ENCODE assay signal across 2 cellular contexts in the genomic region with DNA sequence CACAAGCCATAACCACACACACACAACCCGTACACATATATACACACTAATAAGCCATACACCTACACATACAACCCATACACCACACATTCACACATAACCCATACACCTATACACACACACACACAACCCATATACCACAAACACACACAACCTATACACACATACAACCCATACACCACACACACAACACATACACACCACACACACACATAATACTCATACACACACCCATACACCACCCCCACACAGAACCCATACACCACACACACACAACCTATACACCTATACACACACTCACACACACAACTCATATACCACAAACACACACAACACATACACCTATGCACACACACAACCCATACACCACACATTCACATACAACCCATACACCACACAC.
TF ChIP-seq lines count a peak whose summit lies in the region.

No MANE protein-coding gene starts in this region.

TF ChIP-seq in HEK293, 187 proteins besides CTCF, POLR2A, EP300 and RAD21 (continues in another document):
- TF ChIP-seq ZBTB49 (tag by site-specific recombination; IDR thresholded peaks at IDR 0.05; ENCODE audit: low read depth) (no peak), FEZF1 (tag by site-specific recombination; IDR thresholded peaks at IDR 0.05) (no peak), ZNF274 (IDR thresholded peaks at IDR 0.05; ENCODE audit: low read length) (no peak), ZNF274 (tag by site-specific recombination; IDR thresholded peaks at IDR 0.05; ENCODE audit: borderline replicate concordance) (0 out of 2 replicates have a peak, but pooled peaks have one; percentile 7), ZNF132 (tag by site-specific recombination; IDR thresholded peaks at IDR 0.05; ENCODE audit: borderline replicate concordance) (no peak), ZNF645 (tag by site-specific recombination; IDR thresholded peaks at IDR 0.05) (no peak), ZNF654 (tag by site-specific recombination; IDR thresholded peaks at IDR 0.05; ENCODE audit: low read depth) (no peak), ZNF623 (tag by site-specific recombination; IDR thresholded peaks at IDR 0.05) (no peak), ZNF629 (tag by site-specific recombination; IDR thresholded peaks at IDR 0.05) (no peak), ZNF138 (tag by site-specific recombination; IDR thresholded peaks at IDR 0.05; ENCODE audit: borderline replicate concordance) (no peak), KLF17 (tag by site-specific recombination; IDR thresholded peaks at IDR 0.05) (no peak), ZNF211 (tag by site-specific recombination; IDR thresholded peaks at IDR 0.05; ENCODE audit: low read depth) (peak; percentile 68), ZNF473 (tag by site-specific recombination; IDR thresholded peaks at IDR 0.05) (no peak), MZF1 (tag by site-specific recombination; IDR thresholded peaks at IDR 0.05; ENCODE audit: borderline replicate concordance) (no peak), ZNF19 (tag by site-specific recombination; IDR thresholded peaks at IDR 0.05; ENCODE audit: low read depth) (no peak), ZNF785 (tag by site-specific recombination; IDR thresholded peaks at IDR 0.05) (peak; percentile 41; the same call in 1 of the 2 replicates), WT1 (tag by site-specific recombination; IDR thresholded peaks at IDR 0.05) (no peak), ZNF391 (tag by site-specific recombination; IDR thresholded peaks at IDR 0.05; ENCODE audit: borderline replicate concordance, low read depth) (no peak), KLF7 (tag by site-specific recombination; IDR thresholded peaks at IDR 0.05; ENCODE audit: borderline replicate concordance) (no peak)
- TF ChIP-seq, protein P1, sequence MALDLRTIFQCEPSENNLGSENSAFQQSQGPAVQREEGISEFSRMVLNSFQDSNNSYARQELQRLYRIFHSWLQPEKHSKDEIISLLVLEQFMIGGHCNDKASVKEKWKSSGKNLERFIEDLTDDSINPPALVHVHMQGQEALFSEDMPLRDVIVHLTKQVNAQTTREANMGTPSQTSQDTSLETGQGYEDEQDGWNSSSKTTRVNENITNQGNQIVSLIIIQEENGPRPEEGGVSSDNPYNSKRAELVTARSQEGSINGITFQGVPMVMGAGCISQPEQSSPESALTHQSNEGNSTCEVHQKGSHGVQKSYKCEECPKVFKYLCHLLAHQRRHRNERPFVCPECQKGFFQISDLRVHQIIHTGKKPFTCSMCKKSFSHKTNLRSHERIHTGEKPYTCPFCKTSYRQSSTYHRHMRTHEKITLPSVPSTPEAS (tag by site-specific recombination; IDR thresholded peaks at IDR 0.05): no peak
- TF ChIP-seq, protein P2, sequence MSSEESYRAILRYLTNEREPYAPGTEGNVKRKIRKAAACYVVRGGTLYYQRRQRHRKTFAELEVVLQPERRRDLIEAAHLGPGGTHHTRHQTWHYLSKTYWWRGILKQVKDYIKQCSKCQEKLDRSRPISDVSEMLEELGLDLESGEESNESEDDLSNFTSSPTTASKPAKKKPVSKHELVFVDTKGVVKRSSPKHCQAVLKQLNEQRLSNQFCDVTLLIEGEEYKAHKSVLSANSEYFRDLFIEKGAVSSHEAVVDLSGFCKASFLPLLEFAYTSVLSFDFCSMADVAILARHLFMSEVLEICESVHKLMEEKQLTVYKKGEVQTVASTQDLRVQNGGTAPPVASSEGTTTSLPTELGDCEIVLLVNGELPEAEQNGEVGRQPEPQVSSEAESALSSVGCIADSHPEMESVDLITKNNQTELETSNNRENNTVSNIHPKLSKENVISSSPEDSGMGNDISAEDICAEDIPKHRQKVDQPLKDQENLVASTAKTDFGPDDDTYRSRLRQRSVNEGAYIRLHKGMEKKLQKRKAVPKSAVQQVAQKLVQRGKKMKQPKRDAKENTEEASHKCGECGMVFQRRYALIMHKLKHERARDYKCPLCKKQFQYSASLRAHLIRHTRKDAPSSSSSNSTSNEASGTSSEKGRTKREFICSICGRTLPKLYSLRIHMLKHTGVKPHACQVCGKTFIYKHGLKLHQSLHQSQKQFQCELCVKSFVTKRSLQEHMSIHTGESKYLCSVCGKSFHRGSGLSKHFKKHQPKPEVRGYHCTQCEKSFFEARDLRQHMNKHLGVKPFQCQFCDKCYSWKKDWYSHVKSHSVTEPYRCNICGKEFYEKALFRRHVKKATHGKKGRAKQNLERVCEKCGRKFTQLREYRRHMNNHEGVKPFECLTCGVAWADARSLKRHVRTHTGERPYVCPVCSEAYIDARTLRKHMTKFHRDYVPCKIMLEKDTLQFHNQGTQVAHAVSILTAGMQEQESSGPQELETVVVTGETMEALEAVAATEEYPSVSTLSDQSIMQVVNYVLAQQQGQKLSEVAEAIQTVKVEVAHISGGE (tag by site-specific recombination; conservative IDR thresholded peaks at IDR 0.05; ENCODE audit: low read depth): no peak

TF ChIP-seq in SK-N-SH treated with all-trans-retinoic acid at 6 μM for 48 hours, 23 proteins besides CTCF, POLR2A, EP300 and RAD21 (continued from another document):
- no peak for TF ChIP-seq TSHZ2 (CRISPR knock-in tag; IDR thresholded peaks at IDR 0.05)
- no peak for TF ChIP-seq CREB5 (CRISPR knock-in tag; IDR thresholded peaks at IDR 0.05; ENCODE audit: low read depth)
- no peak for TF ChIP-seq PATZ1 (CRISPR knock-in tag; IDR thresholded peaks at IDR 0.05; ENCODE audit: borderline replicate concordance)
- no peak for TF ChIP-seq ZFP30 (CRISPR knock-in tag; IDR thresholded peaks at IDR 0.05)
- no peak for TF ChIP-seq TCF4 (CRISPR knock-in tag; IDR thresholded peaks at IDR 0.05; ENCODE audit: borderline replicate concordance)
- no peak for TF ChIP-seq ZC3H10 (CRISPR knock-in tag; IDR thresholded peaks at IDR 0.05)
